1 cellular context compared by ENCODE assay signal in genomic region chr7:17440022-17440784, GRCh38.
TF ChIP-seq lines count a peak whose summit lies in the region.

No MANE protein-coding gene starts in this region.

TF ChIP-seq in WTC11, 78 proteins besides CTCF, POLR2A, EP300 and RAD21 (continued from another document):
- TF ChIP-seq SP1 (CRISPR knock-in tag; conservative IDR thresholded peaks at IDR 0.05), result 0 out of 2 replicates have a peak, but pooled peaks have one; percentile 35
TF ChIP-seq in WTC11: peak in this region for 4; not testable (repeated sequence) for 74.
